ENCODE assay signal across 1 cellular context in the genomic region with DNA sequence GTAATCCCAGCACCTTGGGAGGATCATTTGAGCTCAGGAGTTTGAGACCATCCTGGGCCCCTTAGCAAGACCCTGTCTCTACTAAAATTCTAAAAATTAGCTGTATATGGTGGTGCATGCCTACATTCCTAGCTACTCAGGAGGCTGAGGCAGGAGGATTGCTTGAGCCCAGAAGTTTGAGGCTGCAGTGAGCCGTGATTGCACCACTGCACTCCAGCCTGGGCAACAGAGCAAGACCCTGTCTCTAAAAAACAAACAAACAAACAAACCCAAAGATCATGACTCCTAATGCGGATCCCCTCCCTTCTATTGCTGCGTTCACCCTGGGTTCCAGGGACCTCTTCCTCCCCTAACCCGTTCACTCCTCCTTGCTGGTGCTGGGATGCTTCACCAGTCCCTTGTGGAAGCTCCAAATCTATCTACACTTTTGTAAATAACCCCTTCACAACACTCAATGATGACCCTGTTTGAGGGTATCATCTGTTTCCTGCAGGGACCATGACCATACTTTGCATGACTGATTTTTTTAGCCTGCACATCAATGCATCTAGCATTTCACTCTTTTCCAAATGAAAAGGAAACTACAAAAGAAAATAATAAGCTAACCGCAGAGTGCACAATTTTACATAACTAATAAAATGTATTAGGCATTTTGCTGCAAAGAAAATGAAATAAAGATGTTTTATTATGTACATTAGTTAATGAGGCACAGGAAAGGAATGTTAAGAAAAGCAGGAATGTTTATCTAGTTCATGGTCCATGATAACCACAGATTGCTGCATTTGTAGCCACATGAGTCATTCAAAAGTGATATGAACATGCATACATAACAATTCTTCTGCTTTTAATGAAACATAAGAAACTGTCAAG.
TF ChIP-seq lines count a peak whose summit lies in the region.

No MANE protein-coding gene starts in this region.

TF ChIP-seq in HepG2, 621 proteins besides CTCF, POLR2A, EP300 and RAD21 (continues in another document):
- TF ChIP-seq, protein P1, sequence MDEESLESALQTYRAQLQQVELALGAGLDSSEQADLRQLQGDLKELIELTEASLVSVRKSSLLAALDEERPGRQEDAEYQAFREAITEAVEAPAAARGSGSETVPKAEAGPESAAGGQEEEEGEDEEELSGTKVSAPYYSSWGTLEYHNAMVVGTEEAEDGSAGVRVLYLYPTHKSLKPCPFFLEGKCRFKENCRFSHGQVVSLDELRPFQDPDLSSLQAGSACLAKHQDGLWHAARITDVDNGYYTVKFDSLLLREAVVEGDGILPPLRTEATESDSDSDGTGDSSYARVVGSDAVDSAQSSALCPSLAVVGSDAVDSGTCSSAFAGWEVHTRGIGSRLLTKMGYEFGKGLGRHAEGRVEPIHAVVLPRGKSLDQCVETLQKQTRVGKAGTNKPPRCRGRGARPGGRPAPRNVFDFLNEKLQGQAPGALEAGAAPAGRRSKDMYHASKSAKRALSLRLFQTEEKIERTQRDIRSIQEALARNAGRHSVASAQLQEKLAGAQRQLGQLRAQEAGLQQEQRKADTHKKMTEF (CRISPR knock-in tag; IDR thresholded peaks at IDR 0.05), result 0 out of 2 replicates have a peak, but pooled peaks have one; percentile 16
- TF ChIP-seq MXI1 (IDR thresholded peaks at IDR 0.05; ENCODE audit: borderline replicate concordance, low read depth, low read length) (peak; percentile 19; the same call in 1 of the 3 replicates), ZNF121 (CRISPR knock-in tag; IDR thresholded peaks at IDR 0.05) (peak; percentile 94), ETV6 (CRISPR knock-in tag; conservative IDR thresholded peaks at IDR 0.05) (no peak), BCL6 (CRISPR knock-in tag; IDR thresholded peaks at IDR 0.05) (no peak), ZBTB3 (CRISPR knock-in tag; IDR thresholded peaks at IDR 0.05; ENCODE audit: borderline replicate concordance, low read depth) (no peak), SCMH1 (CRISPR knock-in tag; IDR thresholded peaks at IDR 0.05; ENCODE audit: borderline replicate concordance) (no peak), NCOA5 (CRISPR knock-in tag; IDR thresholded peaks at IDR 0.05) (no peak), CEBPG (CRISPR knock-in tag; IDR thresholded peaks at IDR 0.05) (peak; percentile 34; the same call in 1 of the 2 replicates), ZNF7 (CRISPR knock-in tag; IDR thresholded peaks at IDR 0.05) (peak; percentile 9; the same call in 1 of the 2 replicates), ZNF709 (CRISPR knock-in tag; IDR thresholded peaks at IDR 0.05) (no peak), ETV5 (CRISPR knock-in tag; IDR thresholded peaks at IDR 0.05; ENCODE audit: borderline replicate concordance) (no peak), HDAC6 (IDR thresholded peaks at IDR 0.05; ENCODE audit: low read depth, low read length) (no peak), ZNF616 (CRISPR knock-in tag; IDR thresholded peaks at IDR 0.05; ENCODE audit: low read depth) (no peak), SOX5 (CRISPR knock-in tag; IDR thresholded peaks at IDR 0.05; ENCODE audit: borderline replicate concordance) (peak; percentile 48; the same call in 1 of the 2 replicates), ZNF564 (CRISPR knock-in tag; IDR thresholded peaks at IDR 0.05) (no peak), CEBPB (IDR thresholded peaks at IDR 0.05; ENCODE audit: borderline replicate concordance, low read depth, low read length) (peak; percentile 42; the same call in 1 of the 2 replicates), ZNF749 (CRISPR knock-in tag; IDR thresholded peaks at IDR 0.05; ENCODE audit: borderline replicate concordance) (no peak), RARA (CRISPR knock-in tag; IDR thresholded peaks at IDR 0.05) (peak; percentile 11; the same call in 1 of the 2 replicates), HMG20A (CRISPR knock-in tag; IDR thresholded peaks at IDR 0.05; ENCODE audit: borderline replicate concordance) (peak; percentile 71; the same call in 1 of the 2 replicates), NFE2 (CRISPR knock-in tag; IDR thresholded peaks at IDR 0.05) (no peak), ZNF83 (CRISPR knock-in tag; IDR thresholded peaks at IDR 0.05; ENCODE audit: borderline replicate concordance) (no peak), ZBTB1 (CRISPR knock-in tag; IDR thresholded peaks at IDR 0.05; ENCODE audit: borderline replicate concordance) (no peak), SOX13 (IDR thresholded peaks at IDR 0.05) (no peak), SOX13 (CRISPR knock-in tag; conservative IDR thresholded peaks at IDR 0.05 in 1 of 2, IDR thresholded peaks at IDR 0.05 in 1 of 2) (peak in 1 of 2 experiments; percentile 32; a peak in 1 of 4 replicates), ZMYM2 (CRISPR knock-in tag; IDR thresholded peaks at IDR 0.05) (peak; percentile 49; the same call in 1 of the 2 replicates), RARG (CRISPR knock-in tag; IDR thresholded peaks at IDR 0.05; ENCODE audit: low read depth) (no peak), SMARCC2 (IDR thresholded peaks at IDR 0.05) (peak; percentile 87), ZNF674 (CRISPR knock-in tag; IDR thresholded peaks at IDR 0.05; ENCODE audit: low read depth) (no peak), ZNF3 (CRISPR knock-in tag; IDR thresholded peaks at IDR 0.05) (peak; percentile 32; the same call in 1 of the 2 replicates), JUNB (CRISPR knock-in tag; IDR thresholded peaks at IDR 0.05; ENCODE audit: borderline replicate concordance) (peak; percentile 15; the same call in 1 of the 2 replicates)
- TF ChIP-seq, protein P2, sequence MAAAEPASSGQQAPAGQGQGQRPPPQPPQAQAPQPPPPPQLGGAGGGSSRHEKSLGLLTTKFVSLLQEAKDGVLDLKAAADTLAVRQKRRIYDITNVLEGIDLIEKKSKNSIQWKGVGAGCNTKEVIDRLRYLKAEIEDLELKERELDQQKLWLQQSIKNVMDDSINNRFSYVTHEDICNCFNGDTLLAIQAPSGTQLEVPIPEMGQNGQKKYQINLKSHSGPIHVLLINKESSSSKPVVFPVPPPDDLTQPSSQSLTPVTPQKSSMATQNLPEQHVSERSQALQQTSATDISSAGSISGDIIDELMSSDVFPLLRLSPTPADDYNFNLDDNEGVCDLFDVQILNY (CRISPR knock-in tag; conservative IDR thresholded peaks at IDR 0.05), result no peak
- TF ChIP-seq, protein P3, sequence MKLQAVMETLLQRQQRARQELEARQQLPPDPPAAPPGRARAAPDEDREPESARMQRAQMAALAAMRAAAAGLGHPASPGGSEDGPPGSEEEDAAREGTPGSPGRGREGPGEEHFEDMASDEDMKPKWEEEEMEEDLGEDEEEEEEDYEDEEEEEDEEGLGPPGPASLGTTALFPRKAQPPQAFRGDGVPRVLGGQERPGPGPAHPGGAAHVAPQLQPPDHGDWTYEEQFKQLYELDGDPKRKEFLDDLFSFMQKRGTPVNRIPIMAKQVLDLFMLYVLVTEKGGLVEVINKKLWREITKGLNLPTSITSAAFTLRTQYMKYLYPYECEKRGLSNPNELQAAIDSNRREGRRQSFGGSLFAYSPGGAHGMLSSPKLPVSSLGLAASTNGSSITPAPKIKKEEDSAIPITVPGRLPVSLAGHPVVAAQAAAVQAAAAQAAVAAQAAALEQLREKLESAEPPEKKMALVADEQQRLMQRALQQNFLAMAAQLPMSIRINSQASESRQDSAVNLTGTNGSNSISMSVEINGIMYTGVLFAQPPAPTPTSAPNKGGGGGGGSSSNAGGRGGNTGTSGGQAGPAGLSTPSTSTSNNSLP (IDR thresholded peaks at IDR 0.05; ENCODE audit: low read depth, low read length), result peak; percentile 99
- TF ChIP-seq, protein P4, sequence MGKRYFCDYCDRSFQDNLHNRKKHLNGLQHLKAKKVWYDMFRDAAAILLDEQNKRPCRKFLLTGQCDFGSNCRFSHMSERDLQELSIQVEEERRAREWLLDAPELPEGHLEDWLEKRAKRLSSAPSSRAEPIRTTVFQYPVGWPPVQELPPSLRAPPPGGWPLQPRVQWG (CRISPR knock-in tag; IDR thresholded peaks at IDR 0.05; ENCODE audit: borderline replicate concordance, low read depth), result no peak
- TF ChIP-seq, protein P5, sequence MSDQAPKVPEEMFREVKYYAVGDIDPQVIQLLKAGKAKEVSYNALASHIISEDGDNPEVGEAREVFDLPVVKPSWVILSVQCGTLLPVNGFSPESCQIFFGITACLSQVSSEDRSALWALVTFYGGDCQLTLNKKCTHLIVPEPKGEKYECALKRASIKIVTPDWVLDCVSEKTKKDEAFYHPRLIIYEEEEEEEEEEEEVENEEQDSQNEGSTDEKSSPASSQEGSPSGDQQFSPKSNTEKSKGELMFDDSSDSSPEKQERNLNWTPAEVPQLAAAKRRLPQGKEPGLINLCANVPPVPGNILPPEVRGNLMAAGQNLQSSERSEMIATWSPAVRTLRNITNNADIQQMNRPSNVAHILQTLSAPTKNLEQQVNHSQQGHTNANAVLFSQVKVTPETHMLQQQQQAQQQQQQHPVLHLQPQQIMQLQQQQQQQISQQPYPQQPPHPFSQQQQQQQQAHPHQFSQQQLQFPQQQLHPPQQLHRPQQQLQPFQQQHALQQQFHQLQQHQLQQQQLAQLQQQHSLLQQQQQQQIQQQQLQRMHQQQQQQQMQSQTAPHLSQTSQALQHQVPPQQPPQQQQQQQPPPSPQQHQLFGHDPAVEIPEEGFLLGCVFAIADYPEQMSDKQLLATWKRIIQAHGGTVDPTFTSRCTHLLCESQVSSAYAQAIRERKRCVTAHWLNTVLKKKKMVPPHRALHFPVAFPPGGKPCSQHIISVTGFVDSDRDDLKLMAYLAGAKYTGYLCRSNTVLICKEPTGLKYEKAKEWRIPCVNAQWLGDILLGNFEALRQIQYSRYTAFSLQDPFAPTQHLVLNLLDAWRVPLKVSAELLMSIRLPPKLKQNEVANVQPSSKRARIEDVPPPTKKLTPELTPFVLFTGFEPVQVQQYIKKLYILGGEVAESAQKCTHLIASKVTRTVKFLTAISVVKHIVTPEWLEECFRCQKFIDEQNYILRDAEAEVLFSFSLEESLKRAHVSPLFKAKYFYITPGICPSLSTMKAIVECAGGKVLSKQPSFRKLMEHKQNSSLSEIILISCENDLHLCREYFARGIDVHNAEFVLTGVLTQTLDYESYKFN (CRISPR knock-in tag; conservative IDR thresholded peaks at IDR 0.05), result peak; percentile 47; the same call in 1 of the 2 replicates
- TF ChIP-seq, protein P6, sequence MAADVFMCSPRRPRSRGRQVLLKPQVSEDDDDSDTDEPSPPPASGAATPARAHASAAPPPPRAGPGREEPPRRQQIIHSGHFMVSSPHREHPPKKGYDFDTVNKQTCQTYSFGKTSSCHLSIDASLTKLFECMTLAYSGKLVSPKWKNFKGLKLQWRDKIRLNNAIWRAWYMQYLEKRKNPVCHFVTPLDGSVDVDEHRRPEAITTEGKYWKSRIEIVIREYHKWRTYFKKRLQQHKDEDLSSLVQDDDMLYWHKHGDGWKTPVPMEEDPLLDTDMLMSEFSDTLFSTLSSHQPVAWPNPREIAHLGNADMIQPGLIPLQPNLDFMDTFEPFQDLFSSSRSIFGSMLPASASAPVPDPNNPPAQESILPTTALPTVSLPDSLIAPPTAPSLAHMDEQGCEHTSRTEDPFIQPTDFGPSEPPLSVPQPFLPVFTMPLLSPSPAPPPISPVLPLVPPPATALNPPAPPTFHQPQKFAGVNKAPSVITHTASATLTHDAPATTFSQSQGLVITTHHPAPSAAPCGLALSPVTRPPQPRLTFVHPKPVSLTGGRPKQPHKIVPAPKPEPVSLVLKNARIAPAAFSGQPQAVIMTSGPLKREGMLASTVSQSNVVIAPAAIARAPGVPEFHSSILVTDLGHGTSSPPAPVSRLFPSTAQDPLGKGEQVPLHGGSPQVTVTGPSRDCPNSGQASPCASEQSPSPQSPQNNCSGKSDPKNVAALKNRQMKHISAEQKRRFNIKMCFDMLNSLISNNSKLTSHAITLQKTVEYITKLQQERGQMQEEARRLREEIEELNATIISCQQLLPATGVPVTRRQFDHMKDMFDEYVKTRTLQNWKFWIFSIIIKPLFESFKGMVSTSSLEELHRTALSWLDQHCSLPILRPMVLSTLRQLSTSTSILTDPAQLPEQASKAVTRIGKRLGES (CRISPR knock-in tag; IDR thresholded peaks at IDR 0.05; ENCODE audit: borderline replicate concordance), result no peak
- TF ChIP-seq, protein P7, sequence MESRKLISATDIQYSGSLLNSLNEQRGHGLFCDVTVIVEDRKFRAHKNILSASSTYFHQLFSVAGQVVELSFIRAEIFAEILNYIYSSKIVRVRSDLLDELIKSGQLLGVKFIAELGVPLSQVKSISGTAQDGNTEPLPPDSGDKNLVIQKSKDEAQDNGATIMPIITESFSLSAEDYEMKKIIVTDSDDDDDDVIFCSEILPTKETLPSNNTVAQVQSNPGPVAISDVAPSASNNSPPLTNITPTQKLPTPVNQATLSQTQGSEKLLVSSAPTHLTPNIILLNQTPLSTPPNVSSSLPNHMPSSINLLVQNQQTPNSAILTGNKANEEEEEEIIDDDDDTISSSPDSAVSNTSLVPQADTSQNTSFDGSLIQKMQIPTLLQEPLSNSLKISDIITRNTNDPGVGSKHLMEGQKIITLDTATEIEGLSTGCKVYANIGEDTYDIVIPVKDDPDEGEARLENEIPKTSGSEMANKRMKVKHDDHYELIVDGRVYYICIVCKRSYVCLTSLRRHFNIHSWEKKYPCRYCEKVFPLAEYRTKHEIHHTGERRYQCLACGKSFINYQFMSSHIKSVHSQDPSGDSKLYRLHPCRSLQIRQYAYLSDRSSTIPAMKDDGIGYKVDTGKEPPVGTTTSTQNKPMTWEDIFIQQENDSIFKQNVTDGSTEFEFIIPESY (CRISPR knock-in tag; IDR thresholded peaks at IDR 0.05), result 0 out of 2 replicates have a peak, but pooled peaks have one; percentile 9
- TF ChIP-seq, protein P8, sequence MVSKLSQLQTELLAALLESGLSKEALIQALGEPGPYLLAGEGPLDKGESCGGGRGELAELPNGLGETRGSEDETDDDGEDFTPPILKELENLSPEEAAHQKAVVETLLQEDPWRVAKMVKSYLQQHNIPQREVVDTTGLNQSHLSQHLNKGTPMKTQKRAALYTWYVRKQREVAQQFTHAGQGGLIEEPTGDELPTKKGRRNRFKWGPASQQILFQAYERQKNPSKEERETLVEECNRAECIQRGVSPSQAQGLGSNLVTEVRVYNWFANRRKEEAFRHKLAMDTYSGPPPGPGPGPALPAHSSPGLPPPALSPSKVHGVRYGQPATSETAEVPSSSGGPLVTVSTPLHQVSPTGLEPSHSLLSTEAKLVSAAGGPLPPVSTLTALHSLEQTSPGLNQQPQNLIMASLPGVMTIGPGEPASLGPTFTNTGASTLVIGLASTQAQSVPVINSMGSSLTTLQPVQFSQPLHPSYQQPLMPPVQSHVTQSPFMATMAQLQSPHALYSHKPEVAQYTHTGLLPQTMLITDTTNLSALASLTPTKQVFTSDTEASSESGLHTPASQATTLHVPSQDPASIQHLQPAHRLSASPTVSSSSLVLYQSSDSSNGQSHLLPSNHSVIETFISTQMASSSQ (IDR thresholded peaks at IDR 0.05; ENCODE audit: low read depth), result no peak
- TF ChIP-seq, protein P8 (CRISPR knock-in tag; IDR thresholded peaks at IDR 0.05; ENCODE audit: borderline replicate concordance), result no peak
- TF ChIP-seq, protein P9, sequence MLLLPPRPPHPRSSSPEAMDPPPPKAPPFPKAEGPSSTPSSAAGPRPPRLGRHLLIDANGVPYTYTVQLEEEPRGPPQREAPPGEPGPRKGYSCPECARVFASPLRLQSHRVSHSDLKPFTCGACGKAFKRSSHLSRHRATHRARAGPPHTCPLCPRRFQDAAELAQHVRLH (CRISPR knock-in tag; IDR thresholded peaks at IDR 0.05; ENCODE audit: borderline replicate concordance, low read depth), result no peak
